ENCODE assay signal across 25 cellular contexts in the genomic region with DNA sequence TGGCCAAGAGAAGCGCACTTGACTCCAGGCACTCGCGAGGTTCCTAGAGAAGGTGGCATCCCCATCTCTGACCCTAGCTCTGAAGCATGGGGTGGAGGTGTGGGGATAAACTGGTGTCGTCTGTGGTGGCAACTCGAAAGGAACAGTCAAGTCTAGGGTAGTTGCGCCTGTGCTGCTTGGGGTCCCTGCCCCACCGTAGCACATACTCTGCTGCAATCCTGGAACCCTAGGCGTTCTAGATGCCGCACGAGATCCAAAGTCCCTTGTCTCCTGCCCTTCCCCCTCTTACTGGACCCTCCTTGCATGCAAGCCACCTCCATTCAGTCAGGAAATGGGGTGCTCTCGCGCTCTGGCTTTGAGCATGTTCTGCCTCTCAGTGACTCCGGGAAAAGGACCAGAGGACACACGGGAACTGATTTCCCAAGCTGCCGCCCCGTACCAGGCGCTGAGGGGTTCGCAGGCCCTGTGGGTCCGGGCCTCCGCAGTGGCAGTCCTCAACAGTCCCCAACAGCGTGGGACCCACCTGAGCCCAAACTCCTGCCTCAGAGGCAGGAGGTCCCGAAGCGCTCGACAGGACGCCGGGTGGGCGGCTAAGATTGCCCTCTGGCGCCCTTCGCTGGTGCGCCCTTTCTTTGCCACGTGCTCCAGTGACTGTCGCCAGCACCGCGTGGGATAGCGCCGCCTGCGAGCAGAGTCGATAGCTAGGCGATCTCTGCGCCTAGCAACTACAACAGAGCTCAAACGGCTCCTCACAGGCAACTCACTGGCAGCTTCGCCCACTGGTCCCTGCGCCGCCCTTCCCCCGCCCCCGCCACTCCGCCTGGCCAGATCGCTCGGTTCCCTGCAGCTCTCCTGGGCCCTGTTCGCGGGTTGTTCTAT.
A peak's percentile ranks its signal among the peaks of the same experiment; 100 is the strongest.
DNase-seq lines count a peak whose midpoint lies in the region; ATAC-seq, FAIRE-seq and TF ChIP-seq lines count a peak whose summit lies in the region.
"Had no signal": no experiment of that assay in that cellular context is flagged by ENCODE, and none has a peak within 500 bp of the region (broad histone marks: within the 10 kb centered on the region; RNA-seq: fewer than 3 reads in every experiment).

No MANE protein-coding gene starts in this region.

- H3K36me3 Mint-ChIP-seq in chondrocyte (ENCODE audit: low read depth) = no peaks in the 10 kb centered on the region
- H3K36me3 Mint-ChIP-seq: CD4-positive, CD25-positive, alpha-beta regulatory T cell had no signal

- H3K9ac ChIP-seq in kidney (ENCODE audit: low read length in 2 of 2) = no peak overlapping the region
- H3K9ac ChIP-seq: BLaER1 had no signal

- no peaks in the 10 kb centered on the region for H3K36me3 ChIP-seq in kidney (ENCODE audit: control insufficient read depth in 1 of 2, insufficient read depth in 2 of 2, low read length in 2 of 2)
- H3K36me3 ChIP-seq: BLaER1, SJSA1 had no signal

- H3K9me3 Mint-ChIP-seq in stimulated activated naive CD8-positive, alpha-beta T cell treated with anti-CD3 and anti-CD28 coated beads, Interleukin-15, amount 100 ng/mL, for 72 hours = peaks cover 7 to 10% of the 10 kb centered on the region in 2 donors
- peaks cover 15% of the 10 kb centered on the region for H3K9me3 Mint-ChIP-seq in chondrocyte (ENCODE audit: low read depth)

- H3K4me1 Mint-ChIP-seq in stimulated activated naive CD8-positive, alpha-beta T cell treated with anti-CD3 and anti-CD28 coated beads, Interleukin-15, amount 100 ng/mL, for 72 hours = no peaks in the 10 kb centered on the region
- H3K4me1 Mint-ChIP-seq in chondrocyte (ENCODE audit: low read depth) = no peaks in the 10 kb centered on the region
- H3K4me1 Mint-ChIP-seq: CD4-positive, CD25-positive, alpha-beta regulatory T cell had no signal

- no peak overlapping the region for H3K4me3 ChIP-seq in kidney (ENCODE audit: low read length in 2 of 2)
- H3K4me3 ChIP-seq: BLaER1, SJSA1 had no signal

- H3K27me3 Mint-ChIP-seq in stimulated activated naive CD8-positive, alpha-beta T cell treated with anti-CD3 and anti-CD28 coated beads, Interleukin-15, amount 100 ng/mL, for 72 hours = no peaks in the 10 kb centered on the region
- peaks cover 4% of the 10 kb centered on the region for H3K27me3 Mint-ChIP-seq in chondrocyte (ENCODE audit: low read depth)
- H3K27me3 Mint-ChIP-seq: CD4-positive, CD25-positive, alpha-beta regulatory T cell had no signal

- no peak for TF ChIP-seq CTCF in chondrocyte (IDR thresholded peaks at IDR 0.05)
- TF ChIP-seq CTCF in kidney (IDR thresholded peaks at IDR 0.05; ENCODE audit: borderline replicate concordance, extremely low read depth, insufficient read depth) = no peak

- FAIRE-seq in kidney (lab: Jason Lieb, UNC) = no peak
- FAIRE-seq: A204.1, D721Med, GM18507 had no signal

- no peaks in the 10 kb centered on the region for H3K4me1 ChIP-seq in kidney (ENCODE audit: control insufficient read depth in 1 of 2, insufficient read depth in 1 of 2, low read depth in 1 of 2, low read length in 2 of 2)
- H3K4me1 ChIP-seq: BLaER1, SJSA1 had no signal

- no peak overlapping the region for H3K27ac ChIP-seq in kidney (ENCODE audit: low read depth in 2 of 2, low read length in 2 of 2)
- H3K27ac ChIP-seq: BLaER1, SJSA1 had no signal

- H3K9me3 ChIP-seq in kidney (ENCODE audit: control insufficient read depth in 1 of 2, low read length in 2 of 2) = peaks cover 0 to 5% of the 10 kb centered on the region in 2 donors
- H3K9me3 ChIP-seq: SJSA1 had no signal

- DNase-seq in stimulated activated naive CD8-positive, alpha-beta T cell treated with anti-CD3 and anti-CD28 coated beads, Interleukin-15, amount 100 ng/mL, for 72 hours = no peak
- DNase-seq in stimulated activated naive CD8-positive, alpha-beta T cell treated with anti-CD3 and anti-CD28 coated beads, Interleukin-15, Interleukin-2, amounts not matched to agents 100 U/mL and 50 U/mL, for 24 hours = no peak
- peak; percentile 86 for DNase-seq in chondrocyte (ENCODE audit: low spot score)
- peak; percentile 53 for DNase-seq in kidney
- no peak for DNase-seq in stimulated activated CD4-positive, alpha-beta T cell treated with anti-CD3 and anti-CD28 coated beads, Interleukin-2, amount 100 ng/mL, for 24 hours
- no peak for DNase-seq in NCI-H2227 treated with DMSO at 0.1 percent for 48 hours (lab: John Stamatoyannopoulos, UW)
- DNase-seq in COLO668 (lab: John Stamatoyannopoulos, UW; ENCODE audit: unreplicated experiment) = no peak
- DNase-seq: CD4-positive, CD25-positive, alpha-beta regulatory T cell; Karpas-422; NCI-H1092 treated with DMSO at 0.1 percent for 48 hours; NCI-H1436; NCI-H187; NCI-H2081 treated with DMSO at 0.1 percent for 48 hours; NCI-H2171; NCI-H345; NCI-H510A treated with DMSO at 0.1 percent for 48 hours; NCI-H774; Right ventricle myocardium superior; RPMI8226 had no signal

- ATAC-seq in stimulated activated naive CD8-positive, alpha-beta T cell treated with anti-CD3 and anti-CD28 coated beads, Interleukin-15, amount 100 ng/mL, for 72 hours = peak; percentile 27
- no peak for ATAC-seq in stimulated activated naive CD8-positive, alpha-beta T cell treated with anti-CD3 and anti-CD28 coated beads, Interleukin-15, Interleukin-2, amounts not matched to agents 100 U/mL and 50 U/mL, for 24 hours
- ATAC-seq in GM19351 (IDR thresholded peaks at IDR 0.05; ENCODE audit: unreplicated experiment) = no peak

- no peak overlapping the region for H3K4me3 Mint-ChIP-seq in stimulated activated naive CD8-positive, alpha-beta T cell treated with anti-CD3 and anti-CD28 coated beads, Interleukin-15, amount 100 ng/mL, for 72 hours
- H3K4me3 Mint-ChIP-seq in chondrocyte (ENCODE audit: unreplicated experiment) = no peak overlapping the region
- H3K4me3 Mint-ChIP-seq: CD4-positive, CD25-positive, alpha-beta regulatory T cell had no signal

- no peak overlapping the region for H3K27ac Mint-ChIP-seq in stimulated activated naive CD8-positive, alpha-beta T cell treated with anti-CD3 and anti-CD28 coated beads, Interleukin-15, amount 100 ng/mL, for 72 hours
- no peak overlapping the region for H3K27ac Mint-ChIP-seq in chondrocyte (ENCODE audit: unreplicated experiment)
- H3K27ac Mint-ChIP-seq: CD4-positive, CD25-positive, alpha-beta regulatory T cell had no signal

- intact Hi-C loops in kidney (cut with DNase I) = no loop called here

Comparison
In these comparisons a context has a peak if more than half of its experiments do, and no peak if none do; other contexts are left out.
1. DNase-seq: peak in chondrocyte (single experiment) and kidney (single experiment); none in stimulated activated naive CD8-positive, alpha-beta T cell treated with anti-CD3 and anti-CD28 coated beads, Interleukin-15, amount 100 ng/mL, for 72 hours (0 of 2), stimulated activated naive CD8-positive, alpha-beta T cell treated with anti-CD3 and anti-CD28 coated beads, Interleukin-15, Interleukin-2, amounts not matched to agents 100 U/mL and 50 U/mL, for 24 hours (single experiment), stimulated activated CD4-positive, alpha-beta T cell treated with anti-CD3 and anti-CD28 coated beads, Interleukin-2, amount 100 ng/mL, for 24 hours (0 of 2), NCI-H2227 treated with DMSO at 0.1 percent for 48 hours (single experiment) and COLO668 (single experiment).